In genomic region chr12:105053116-105053572, GRCh38 we compare ENCODE assay signal across 7 cellular contexts. TPM values are rescaled to one million over a fixed set of nuclear protein-coding genes. Genes with fewer than 3 reads are reported as not detected.
DNase-seq lines count a peak whose midpoint lies in the region; ATAC-seq, FAIRE-seq and TF ChIP-seq lines count a peak whose summit lies in the region.

No MANE protein-coding gene starts in this region.

- dilution Hi-C loops in endothelial cell of umbilical vein (cut with MboI; ENCODE audit: extremely low pct_ligation_motif_present, low sequenced_read_pairs), result no loop called here

- DNase-seq in HTR-8/SVneo (ENCODE audit: insufficient read length, low spot score) (peak; percentile 45), NOMO-1 treated with dmso at 0.1 percent for 144 hours (lab: John Stamatoyannopoulos, UW; ENCODE audit: unreplicated experiment) (peak; percentile 79), endothelial cell of umbilical vein (ENCODE audit: low read depth, low spot score) (peak; percentile 86), mucosa of gallbladder (ENCODE audit: low spot score) (peak; percentile 82)
- peak; percentile 49 to 50 for DNase-seq in activated CD8-positive, alpha-beta memory T cell treated with anti-CD3 and anti-CD28 coated beads for 4 hours (ENCODE audit: low read depth in 2 of 2)
- DNase-seq in stimulated activated CD8-positive, alpha-beta memory T cell treated with anti-CD3 and anti-CD28 coated beads, Interleukin-4, amount 100 ng/mL, for 48 hours, result peak; percentile 83

- POLR2A ChIA-PET in endothelial cell of umbilical vein (lab: Charles Lee), result no interaction called here

- H2AFZ ChIP-seq in endothelial cell of umbilical vein (ENCODE audit: low read depth, low read length), result no peak overlapping the region

- no peak overlapping the region for H3K4me3 ChIP-seq in endothelial cell of umbilical vein (replicated peaks in 1 of 3; ENCODE audit: insufficient read depth in 1 of 3, low read depth in 1 of 3, low read length in 3 of 3)

- no peaks in the 10 kb centered on the region for H3K9me1 ChIP-seq in endothelial cell of umbilical vein (replicated peaks; ENCODE audit: control insufficient read depth, extremely low read depth, insufficient read depth, low read length)

- peak; percentile 80 to 81 for TF ChIP-seq CTCF in endothelial cell of umbilical vein (IDR thresholded peaks at IDR 0.05; ENCODE audit: extremely low read depth in 1 of 2, insufficient read depth in 1 of 2, low read depth in 1 of 2, low read length in 2 of 2)

- no peak overlapping the region for H3K27ac ChIP-seq in endothelial cell of umbilical vein (ENCODE audit: insufficient read depth, low read depth, low read length)

- no peaks in the 10 kb centered on the region for H3K79me2 ChIP-seq in endothelial cell of umbilical vein (ENCODE audit: control insufficient read depth, insufficient read depth, low read length)

- H4K20me1 ChIP-seq in endothelial cell of umbilical vein (replicated peaks; ENCODE audit: control insufficient read depth, extremely low read depth, insufficient read depth, low read length), result no peaks in the 10 kb centered on the region

- H3K4me2 ChIP-seq in endothelial cell of umbilical vein (ENCODE audit: insufficient read depth, low read length), result no peak overlapping the region

- TF ChIP-seq POLR2A in endothelial cell of umbilical vein (IDR thresholded peaks at IDR 0.05; ENCODE audit: low read depth, low read length), result no peak

- intact Hi-C loops in endothelial cell of umbilical vein (cut with micrococcal nuclease), result loop anchor here (1.0 to 10.0 kb wide), 7 partner anchors 96 to 852 kb away; partner anchors contain the start of genes CHST11 and SLC41A2

- CTCF ChIA-PET in endothelial cell of umbilical vein (lab: Charles Lee), result interaction anchor here (0.5 to 7.4 kb wide), 35 partner anchors 9 to 989 kb away, joined by 3 to 120 read pairs (median 3); partner anchors contain the start of genes CHST11, HCFC2 and NOPCHAP1

- H3K9me3 ChIP-seq in endothelial cell of umbilical vein (replicated peaks; ENCODE audit: control insufficient read depth, insufficient read depth, low read length), result no peaks in the 10 kb centered on the region

- FAIRE-seq in HTR-8/SVneo (lab: Jason Lieb, UNC) (peak; percentile 84), endothelial cell of umbilical vein (lab: Jason Lieb, UNC) (peak; percentile 96)

- no peaks in the 10 kb centered on the region for H3K27me3 ChIP-seq in endothelial cell of umbilical vein (ENCODE audit: control insufficient read depth in 2 of 2, insufficient read depth in 2 of 2, low read length in 2 of 2)

- no peak overlapping the region for H3K9ac ChIP-seq in endothelial cell of umbilical vein (replicated peaks; ENCODE audit: extremely low read depth, insufficient read depth, low read length)

- peak; percentile 63 for ATAC-seq in GM18498 (IDR thresholded peaks at IDR 0.05; ENCODE audit: unreplicated experiment)

- no peaks in the 10 kb centered on the region for H3K36me3 ChIP-seq in endothelial cell of umbilical vein (ENCODE audit: control insufficient read depth in 2 of 2, extremely low read depth in 1 of 2, insufficient read depth in 2 of 2, low read length in 2 of 2)

- no peaks in the 10 kb centered on the region for H3K4me1 ChIP-seq in endothelial cell of umbilical vein (ENCODE audit: control insufficient read depth, extremely low read depth, insufficient read depth, low read length)

- no TSS peak for BruUV-seq in endothelial cell of umbilical vein (replicated peaks; lab: Mats Ljungman, UMichigan)

TF ChIP-seq in endothelial cell of umbilical vein, 7 proteins besides CTCF, POLR2A, EP300 and RAD21:
- TF ChIP-seq MAX (IDR thresholded peaks at IDR 0.05; ENCODE audit: insufficient read depth, insufficient read length), result no peak

RNA-seq across cellular contexts. Expression of gene ALDH1L2, which starts 31.1 kb away (rescaled TPM):
- 2.2 and 2.5 TPM in 2 replicates for total RNA-seq in endothelial cell of umbilical vein
- 1.4 and 1.5 TPM in 2 replicates for polyA plus RNA-seq in endothelial cell of umbilical vein
- polyA plus RNA-seq in endothelial cell of umbilical vein (2011; cell fraction: cytosol; rRNA removed), result 1.2 and 1.3 TPM in 2 replicates
- polyA plus RNA-seq in endothelial cell of umbilical vein (2011; cell fraction: nucleus; rRNA removed), result 2.8 and 3.5 TPM in 2 replicates
- polyA plus RNA-seq in endothelial cell of umbilical vein (2012), result 0.98 and 1.1 TPM in 2 replicates
- polyA minus RNA-seq in endothelial cell of umbilical vein, result 3.0 TPM in 2 replicates
- polyA minus RNA-seq in endothelial cell of umbilical vein (2011; cell fraction: cytosol; rRNA and poly(A)+ RNA removed), result 0.10 TPM
- polyA minus RNA-seq in endothelial cell of umbilical vein (2011; cell fraction: nucleus; rRNA and poly(A)+ RNA removed), result 2.2 and 3.3 TPM in 2 replicates
- total RNA-seq in mucosa of gallbladder, result 5.1 TPM

RNA-seq across cellular contexts. Expression of gene WASHC4, which starts 54.4 kb away (rescaled TPM):
- total RNA-seq in endothelial cell of umbilical vein, result 99.8 and 123 TPM in 2 replicates
- 22.0 and 30.4 TPM in 2 replicates for polyA plus RNA-seq in endothelial cell of umbilical vein
- 28.0 and 29.5 TPM in 2 replicates for polyA plus RNA-seq in endothelial cell of umbilical vein (2011; cell fraction: cytosol; rRNA removed)
- polyA plus RNA-seq in endothelial cell of umbilical vein (2011; cell fraction: nucleus; rRNA removed), result 130 and 182 TPM in 2 replicates
- polyA plus RNA-seq in endothelial cell of umbilical vein (2012), result 58.0 and 64.6 TPM in 2 replicates
- polyA minus RNA-seq in endothelial cell of umbilical vein, result 108 and 122 TPM in 2 replicates
- polyA minus RNA-seq in endothelial cell of umbilical vein (2011; cell fraction: cytosol; rRNA and poly(A)+ RNA removed), result 25.2 TPM
- 282 and 380 TPM in 2 replicates for polyA minus RNA-seq in endothelial cell of umbilical vein (2011; cell fraction: nucleus; rRNA and poly(A)+ RNA removed)
- 70.8 TPM for total RNA-seq in mucosa of gallbladder
